ENCODE assay signal across 19 cellular contexts in genomic region chr2:237405006-237405559, GRCh38. TPM values are rescaled to one million over a fixed set of nuclear protein-coding genes. Genes with fewer than 3 reads are reported as not detected.
A peak's percentile ranks its signal among the peaks of the same experiment; 100 is the strongest.
DNase-seq lines count a peak whose midpoint lies in the region; ATAC-seq and TF ChIP-seq lines count a peak whose summit lies in the region.
"Had no signal": no experiment of that assay in that cellular context is flagged by ENCODE, and none has a peak within 500 bp of the region (broad histone marks: within the 10 kb centered on the region; RNA-seq: fewer than 3 reads in every experiment).

No MANE protein-coding gene starts in this region.

- DNase-seq in heart left ventricle: peak in 1 of 5 donors; percentile 47
- DNase-seq in left cardiac atrium: no peak
- no peak for DNase-seq in esophagus squamous epithelium (lab: John Stamatoyannopoulos, UW)
- DNase-seq in trophoblast cell: peak; percentile 66 to 74
- DNase-seq in transverse colon: no peak
- no peak for DNase-seq in activated gamma-delta T cell treated with Interleukin-2 at 50 U/mL for 16 hours
- DNase-seq in activated CD4-positive, alpha-beta T cell treated with anti-CD3 and anti-CD28 coated beads for 36 hours: no peak
- DNase-seq in NCI-H82 (lab: John Stamatoyannopoulos, UW): no peak
- DNase-seq: activated CD4-positive, alpha-beta T cell treated with anti-CD3 and anti-CD28 coated beads, Interleukin-2, amount 50 U/mL, for 4 hours; activated naive CD4-positive, alpha-beta T cell treated with Interleukin-2 at 50 U/mL for 16 hours; anterior cingulate cortex; Calu3; SJCRH30; tibial artery had no signal

- peak overlapping the region in 2 of 12 donors; percentile 10 to 15 for H3K4me3 ChIP-seq in heart left ventricle
- peak overlapping the region in 1 of 4 donors; percentile 15 for H3K4me3 ChIP-seq in esophagus squamous epithelium
- no peak overlapping the region for H3K4me3 ChIP-seq in trophoblast cell (ENCODE audit: low read depth, low read length)
- H3K4me3 ChIP-seq in transverse colon: no peak overlapping the region
- H3K4me3 ChIP-seq: BLaER1, GM23338, neural progenitor cell, SJCRH30, tibial artery had no signal

- H3K4me1 ChIP-seq in heart left ventricle: peaks cover 0 to 70% (median 16%) of the 10 kb centered on the region in 12 donors
- peaks cover 0 to 38% (median 5%) of the 10 kb centered on the region in 3 donors for H3K4me1 ChIP-seq in esophagus squamous epithelium
- peaks cover 0 to 5% of the 10 kb centered on the region in 2 experiments for H3K4me1 ChIP-seq in trophoblast cell (ENCODE audit: control insufficient read depth in 1 of 2, insufficient read depth in 2 of 2, low read length in 2 of 2)
- H3K4me1 ChIP-seq in transverse colon: peaks cover 0 to 31% (median 5%) of the 10 kb centered on the region in 4 donors
- H3K4me1 ChIP-seq: BLaER1, neural progenitor cell, SJCRH30 had no signal

- H2BK120ac ChIP-seq in trophoblast cell (ENCODE audit: insufficient read depth, low read length, poor library complexity): no peak overlapping the region

- H2AFZ ChIP-seq in trophoblast cell (ENCODE audit: insufficient read depth, low read length, poor library complexity): no peak overlapping the region
- H2AFZ ChIP-seq: GM23338, neural progenitor cell had no signal

- no peaks in the 10 kb centered on the region for H3K9me3 Mint-ChIP-seq in activated CD4-positive, alpha-beta T cell treated with anti-CD3 and anti-CD28 coated beads for 36 hours (ENCODE audit: low read depth)
- H3K9me3 Mint-ChIP-seq: GM23338; neural progenitor cell; T-helper 1 cell treated with Interleukin-12 subunit alpha and Interleukin-12 subunit beta and Interleukin-4 antibody, amounts not matched to agents 30 μg/mL and 1 μg/mL, for 36 hours had no signal

- no peak overlapping the region for H4K12ac ChIP-seq in trophoblast cell (ENCODE audit: low read depth, low read length)

- peak in 2 of 4 donors; percentile 24 to 34 for ATAC-seq in heart left ventricle
- ATAC-seq in left cardiac atrium: no peak
- ATAC-seq in activated CD4-positive, alpha-beta T cell treated with anti-CD3 and anti-CD28 coated beads for 36 hours: no peak
- ATAC-seq: GM23338 had no signal

- no peaks in the 10 kb centered on the region for H3K79me2 ChIP-seq in trophoblast cell (ENCODE audit: control insufficient read depth, insufficient read depth, low read length, poor library complexity)

- H3K27ac ChIP-seq in heart left ventricle (peak overlapping the region in 9 of 12 donors; percentile 20 to 89 (median 49)), esophagus squamous epithelium (peak overlapping the region in 3 of 4 donors; percentile 28 to 88 (median 56)), trophoblast cell (ENCODE audit: low read depth, low read length) (no peak overlapping the region), transverse colon (peak overlapping the region; percentile 25 to 95 (median 56))
- H3K27ac ChIP-seq: BLaER1, neural progenitor cell, SJCRH30, tibial artery, VCaP had no signal

- no peaks in the 10 kb centered on the region for H3K27me3 ChIP-seq in heart left ventricle
- H3K27me3 ChIP-seq in esophagus squamous epithelium: peaks cover 0 to 11% (median 0%) of the 10 kb centered on the region in 4 donors
- H3K27me3 ChIP-seq in trophoblast cell (ENCODE audit: insufficient read depth, low read length): no peaks in the 10 kb centered on the region
- H3K27me3 ChIP-seq in transverse colon: peaks cover 13% of the 10 kb centered on the region
- H3K27me3 ChIP-seq: BLaER1, neural progenitor cell, tibial artery had no signal

- H2AK5ac ChIP-seq in trophoblast cell (ENCODE audit: low read length): no peak overlapping the region

- H3K4me2 ChIP-seq in trophoblast cell (ENCODE audit: low read length): no peak overlapping the region
- H3K4me2 ChIP-seq: BLaER1, GM23338, neural progenitor cell had no signal

- H3K9me3 ChIP-seq in heart left ventricle (no peaks in the 10 kb centered on the region), esophagus squamous epithelium (no peaks in the 10 kb centered on the region), trophoblast cell (ENCODE audit: insufficient read depth, low read depth, low read length) (no peaks in the 10 kb centered on the region), transverse colon (no peaks in the 10 kb centered on the region)
- H3K9me3 ChIP-seq: BLaER1, SJCRH30, tibial artery had no signal

- no peak overlapping the region for H4K91ac ChIP-seq in trophoblast cell (ENCODE audit: low read depth, low read length)

- no peaks in the 10 kb centered on the region for H3K27me3 Mint-ChIP-seq in activated CD4-positive, alpha-beta T cell treated with anti-CD3 and anti-CD28 coated beads for 36 hours

- no peak overlapping the region for H3K14ac ChIP-seq in trophoblast cell (ENCODE audit: low read length)

- peaks cover 2% of the 10 kb centered on the region for H3K36me3 Mint-ChIP-seq in activated CD4-positive, alpha-beta T cell treated with anti-CD3 and anti-CD28 coated beads for 36 hours (ENCODE audit: low read depth)
- H3K36me3 Mint-ChIP-seq: neural progenitor cell had no signal

- POLR2A ChIA-PET in activated CD4-positive, alpha-beta T cell treated with anti-CD3 and anti-CD28 coated beads for 36 hours (lab: Charles Lee): no interaction called here

- in situ Hi-C loops in transverse colon (cut with MboI; ENCODE audit: low pct_ligation_motif_present in 1 of 4, low pct_unique_long_range_greater_than_20kb in 1 of 4, low sequenced_read_pairs in 3 of 4): loop anchor here in 2 of 4 donors (25.0 kb wide), 1 partner anchor 243 kb away; no protein-coding TSS in a partner anchor

- H3K4me3 Mint-ChIP-seq in activated CD4-positive, alpha-beta T cell treated with anti-CD3 and anti-CD28 coated beads for 36 hours: no peak overlapping the region
- H3K4me3 Mint-ChIP-seq: GM23338; neural progenitor cell; T-helper 1 cell treated with Interleukin-12 subunit alpha and Interleukin-12 subunit beta and Interleukin-4 antibody, amounts not matched to agents 30 μg/mL and 1 μg/mL, for 36 hours had no signal

- H3K9ac ChIP-seq in trophoblast cell (ENCODE audit: low read length): no peak overlapping the region
- H3K9ac ChIP-seq: BLaER1, neural progenitor cell had no signal

- H3K4me1 Mint-ChIP-seq in activated CD4-positive, alpha-beta T cell treated with anti-CD3 and anti-CD28 coated beads for 36 hours: no peaks in the 10 kb centered on the region

- peaks cover 5% of the 10 kb centered on the region for H3K79me1 ChIP-seq in trophoblast cell (ENCODE audit: low read length)

- H2BK12ac ChIP-seq in trophoblast cell (ENCODE audit: low read length): peak overlapping the region; percentile 56

- TF ChIP-seq POLR2A in heart left ventricle (IDR thresholded peaks at IDR 0.05): no peak
- no peak for TF ChIP-seq POLR2A in esophagus squamous epithelium (IDR thresholded peaks at IDR 0.05)
- TF ChIP-seq POLR2A in transverse colon (IDR thresholded peaks at IDR 0.05): no peak

- H3K36me3 ChIP-seq in heart left ventricle: peaks cover 0 to 4% (median 0%) of the 10 kb centered on the region in 9 donors
- H3K36me3 ChIP-seq in esophagus squamous epithelium: no peaks in the 10 kb centered on the region
- peaks cover 2% of the 10 kb centered on the region in 2 experiments for H3K36me3 ChIP-seq in trophoblast cell (ENCODE audit: control insufficient read depth in 1 of 2, insufficient read depth in 2 of 2, low read length in 2 of 2)
- H3K36me3 ChIP-seq in transverse colon: no peaks in the 10 kb centered on the region
- H3K36me3 ChIP-seq: BLaER1, neural progenitor cell, SJCRH30, tibial artery had no signal

- no peak overlapping the region for H4K8ac ChIP-seq in trophoblast cell (ENCODE audit: low read depth, low read length)

- no peak overlapping the region for H3K23ac ChIP-seq in trophoblast cell (ENCODE audit: low read length)

- TF ChIP-seq CTCF in heart left ventricle (IDR thresholded peaks at IDR 0.05) (no peak), esophagus squamous epithelium (IDR thresholded peaks at IDR 0.05) (no peak), transverse colon (IDR thresholded peaks at IDR 0.05) (no peak)

- H3K18ac ChIP-seq in trophoblast cell (ENCODE audit: low read length): no peak overlapping the region

- CTCF ChIA-PET in activated CD4-positive, alpha-beta T cell treated with anti-CD3 and anti-CD28 coated beads for 36 hours (lab: Charles Lee): interaction anchor here (0.5 to 0.7 kb wide), 3 partner anchors 17 to 1054 kb away, joined by 3 to 5 read pairs (median 3); no protein-coding TSS in a partner anchor

- no peak for TF ChIP-seq EP300 in transverse colon (IDR thresholded peaks at IDR 0.05; ENCODE audit: low read depth)

- WGBS in heart left ventricle, 4 donors: 44 to 58% (median 56%) methylated on average over 13 of the region's 13 CpGs
- WGBS in esophagus squamous epithelium, 2 donors: 57 to 62% methylated on average over 13 of the region's 13 CpGs
- WGBS in trophoblast cell (ENCODE audit: extremely low coverage, insufficient coverage, insufficient read length): no CpG with 5 or more reads among the region's 13 CpGs
- 57 to 70% methylated on average over 4 to 13 of the region's 13 CpGs for WGBS in transverse colon (ENCODE audit: low coverage in 1 of 2), 2 donors

- no peak overlapping the region for H3K4ac ChIP-seq in trophoblast cell (ENCODE audit: low read depth, low read length)

- no peak overlapping the region for H3K27ac Mint-ChIP-seq in activated CD4-positive, alpha-beta T cell treated with anti-CD3 and anti-CD28 coated beads for 36 hours
- H3K27ac Mint-ChIP-seq: GM23338; neural progenitor cell; T-helper 1 cell treated with Interleukin-12 subunit alpha and Interleukin-12 subunit beta and Interleukin-4 antibody, amounts not matched to agents 30 μg/mL and 1 μg/mL, for 36 hours had no signal

- intact Hi-C loops in heart left ventricle (cut with DNase I) (loop anchor here in 4 of 10 donors (5.0 to 10.0 kb wide), 3 partner anchors 238 to 250 kb away; no protein-coding TSS in a partner anchor), left cardiac atrium (cut with DNase I) (loop anchor here in 1 of 2 donors (5.0 kb wide), 1 partner anchor 238 kb away; no protein-coding TSS in a partner anchor), esophagus squamous epithelium (cut with DNase I) (loop anchor here (5.0 kb wide), 1 partner anchor 238 kb away; no protein-coding TSS in a partner anchor), transverse colon (cut with DNase I; ENCODE audit: low total_unique reads) (no loop called here)
- intact Hi-C loops in activated CD4-positive, alpha-beta T cell treated with anti-CD3 and anti-CD28 coated beads for 36 hours (cut with DNase I, micrococcal nuclease): no loop called here

- no peak overlapping the region for H2BK5ac ChIP-seq in trophoblast cell (ENCODE audit: low read depth, low read length, poor library complexity)

RNA-seq across cellular contexts. Expression of gene COL6A3, which starts 8.9 kb away (rescaled TPM):
- total RNA-seq in heart left ventricle (100 to 1,000 TPM in 3 of 9 donors, 10 to 100 TPM in 6; 41.3 to 290 (median 87.3) TPM), left cardiac atrium (100 to 1,000 TPM; 145 to 186 TPM), esophagus squamous epithelium (100 to 1,000 TPM in 1 of 4 donors, 10 to 100 TPM in 2, 1 to 10 TPM in 1; 8.9 to 138 (median 46.5) TPM), transverse colon (100 to 1,000 TPM in 1 of 4 donors, 10 to 100 TPM in 3; 68.1 to 261 (median 75.6) TPM)
- 100 to 1,000 TPM in 1 of 2 donors, 10 to 100 TPM in 1; 17.4 to 115 TPM for polyA plus RNA-seq in heart left ventricle
- 81.7 and 90.1 TPM in 2 replicates for polyA plus RNA-seq in trophoblast cell (2013)
- 10 to 100 TPM; 29.9 to 36.4 TPM for total RNA-seq in activated CD4-positive, alpha-beta T cell treated with anti-CD3 and anti-CD28 coated beads for 36 hours

Comparison
In these comparisons a context has a peak if more than half of its experiments do, and no peak if none do; other contexts are left out.
1. DNase-seq: peak in trophoblast cell (2 of 2); none in left cardiac atrium (single experiment), esophagus squamous epithelium (single experiment), transverse colon (single experiment), activated gamma-delta T cell treated with Interleukin-2 at 50 U/mL for 16 hours (single experiment), activated CD4-positive, alpha-beta T cell treated with anti-CD3 and anti-CD28 coated beads for 36 hours (single experiment) and NCI-H82 (single experiment).